8 cellular contexts compared by ENCODE assay signal in the genomic region with DNA sequence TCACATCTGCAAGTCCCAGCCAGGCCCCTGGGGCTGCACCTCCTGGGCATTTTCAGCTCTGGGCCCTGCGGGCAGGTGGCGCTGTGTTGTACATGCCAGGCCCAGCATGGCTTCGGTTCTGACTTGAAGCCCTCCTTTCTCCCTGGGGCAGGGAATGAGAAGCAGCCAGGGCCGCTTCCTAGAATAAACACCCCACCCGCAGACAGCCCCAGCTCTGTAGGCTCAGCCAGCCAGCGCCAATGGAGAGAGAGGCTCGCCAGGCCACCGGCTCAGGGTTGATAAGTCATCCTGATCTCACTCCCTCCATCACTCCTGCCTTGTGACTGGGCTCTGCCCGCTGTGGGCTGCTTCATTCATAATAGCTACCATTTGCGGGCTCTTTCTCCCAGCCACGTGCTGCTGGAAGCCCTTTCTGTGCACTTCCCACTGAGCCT. TPM values are rescaled to one million over a fixed set of nuclear protein-coding genes. Genes with fewer than 3 reads are reported as not detected.
A peak's percentile ranks its signal among the peaks of the same experiment; 100 is the strongest.
DNase-seq lines count a peak whose midpoint lies in the region; ATAC-seq and TF ChIP-seq lines count a peak whose summit lies in the region.

No MANE protein-coding gene starts in this region.

- POLR2A ChIA-PET in activated CD4-positive, alpha-beta T cell treated with anti-CD3 and anti-CD28 coated beads for 36 hours (lab: Charles Lee), result no interaction called here

- no peaks in the 10 kb centered on the region for H3K9me2 ChIP-seq in MM.1S (replicated peaks; ENCODE audit: insufficient read depth, low read length)

- intact Hi-C loops in activated CD4-positive, alpha-beta T cell treated with anti-CD3 and anti-CD28 coated beads for 36 hours (cut with DNase I, micrococcal nuclease), result loop anchor here (5.0 kb wide), 3 partner anchors 492 to 1288 kb away; a partner anchor contains a TSS

- H3K9me3 Mint-ChIP-seq in activated CD4-positive, alpha-beta T cell treated with anti-CD3 and anti-CD28 coated beads for 36 hours (ENCODE audit: low read depth), result peaks cover 5% of the 10 kb centered on the region
- H3K9me3 Mint-ChIP-seq in memory B cell, result no peaks in the 10 kb centered on the region
- H3K9me3 Mint-ChIP-seq in type B pancreatic cell, result no peaks in the 10 kb centered on the region

- H3K36me3 ChIP-seq in MM.1S (replicated peaks; ENCODE audit: insufficient read depth, low read length), result no peaks in the 10 kb centered on the region

- peaks cover 16% of the 10 kb centered on the region for H3K4me1 ChIP-seq in MM.1S (ENCODE audit: low read length)

- H3K27ac ChIP-seq in MM.1S (ENCODE audit: low read length), result no peak overlapping the region

- H3K27me3 ChIP-seq in MM.1S (replicated peaks; ENCODE audit: insufficient read depth, low read length), result peaks cover 16% of the 10 kb centered on the region

- CTCF ChIA-PET in activated CD4-positive, alpha-beta T cell treated with anti-CD3 and anti-CD28 coated beads for 36 hours (lab: Charles Lee), result interaction anchor here (0.7 to 8.5 kb wide), 10 partner anchors 10 to 94 kb away, joined by 3 to 41 read pairs (median 4); no protein-coding TSS in a partner anchor

- peaks cover 38% of the 10 kb centered on the region for H3K4me1 Mint-ChIP-seq in activated CD4-positive, alpha-beta T cell treated with anti-CD3 and anti-CD28 coated beads for 36 hours
- peaks cover 20% of the 10 kb centered on the region for H3K4me1 Mint-ChIP-seq in memory B cell
- H3K4me1 Mint-ChIP-seq in type B pancreatic cell (ENCODE audit: unreplicated experiment), result peaks cover 32% of the 10 kb centered on the region

- H2AFZ ChIP-seq in MM.1S (ENCODE audit: low read length), result peak overlapping the region; percentile 21; the same call in 1 of the 2 replicates

- peak; percentile 84 for DNase-seq in DMS53 (lab: John Stamatoyannopoulos, UW)
- DNase-seq in MM.1S, result peak; percentile 76
- DNase-seq in activated CD4-positive, alpha-beta T cell treated with anti-CD3 and anti-CD28 coated beads for 36 hours, result peak; percentile 78
- peak; percentile 50 for DNase-seq in effector CD4-positive, alpha-beta T cell
- peak; percentile 71 to 73 for DNase-seq in memory B cell (ENCODE audit: low spot score in 2 of 2)
- DNase-seq in type B pancreatic cell (ENCODE audit: extremely low spot score, unreplicated experiment), result no peak
- no peak for DNase-seq in putamen (ENCODE audit: low spot score)

- no peak for ATAC-seq in activated CD4-positive, alpha-beta T cell treated with anti-CD3 and anti-CD28 coated beads for 36 hours
- ATAC-seq in memory B cell (ENCODE audit: low read depth) (peak; percentile 34), HG03135 (IDR thresholded peaks at IDR 0.05; ENCODE audit: unreplicated experiment) (no peak)

- H3K4me3 Mint-ChIP-seq in activated CD4-positive, alpha-beta T cell treated with anti-CD3 and anti-CD28 coated beads for 36 hours, result no peak overlapping the region
- H3K4me3 Mint-ChIP-seq in memory B cell, result no peak overlapping the region
- no peak overlapping the region for H3K4me3 Mint-ChIP-seq in type B pancreatic cell

- H3K9me3 ChIP-seq in MM.1S (replicated peaks; ENCODE audit: insufficient read depth, low read length), result no peaks in the 10 kb centered on the region

- no peak overlapping the region for H3K27ac Mint-ChIP-seq in activated CD4-positive, alpha-beta T cell treated with anti-CD3 and anti-CD28 coated beads for 36 hours
- H3K27ac Mint-ChIP-seq in memory B cell, result no peak overlapping the region
- peak overlapping the region; percentile 14 for H3K27ac Mint-ChIP-seq in type B pancreatic cell

- peaks cover 7% of the 10 kb centered on the region; the same call in 1 of the 2 replicates for H3K79me2 ChIP-seq in MM.1S (ENCODE audit: low read length)

- H3K27me3 Mint-ChIP-seq in activated CD4-positive, alpha-beta T cell treated with anti-CD3 and anti-CD28 coated beads for 36 hours, result peaks cover 11% of the 10 kb centered on the region
- H3K27me3 Mint-ChIP-seq in memory B cell (peaks cover 7% of the 10 kb centered on the region), type B pancreatic cell (peaks cover 9% of the 10 kb centered on the region)

- H3K36me3 Mint-ChIP-seq in activated CD4-positive, alpha-beta T cell treated with anti-CD3 and anti-CD28 coated beads for 36 hours (ENCODE audit: low read depth), result peaks cover 17% of the 10 kb centered on the region
- H3K36me3 Mint-ChIP-seq in memory B cell (peaks cover 1% of the 10 kb centered on the region), type B pancreatic cell (no peaks in the 10 kb centered on the region)

- TF ChIP-seq CTCF in MM.1S (IDR thresholded peaks at IDR 0.05; ENCODE audit: low read length) (peak; percentile 83), type B pancreatic cell (conservative IDR thresholded peaks at IDR 0.05) (peak; percentile 71)

- H3K9ac ChIP-seq in MM.1S (ENCODE audit: low read length), result no peak overlapping the region

- H3K4me3 ChIP-seq in MM.1S (ENCODE audit: low read length), result no peak overlapping the region

- no peaks in the 10 kb centered on the region for H4K20me1 ChIP-seq in MM.1S (ENCODE audit: insufficient read depth, low read length)

- H3F3A ChIP-seq in MM.1S (ENCODE audit: insufficient read depth, low read length), result peaks cover 23% of the 10 kb centered on the region

- no peak overlapping the region for H3K4me2 ChIP-seq in MM.1S (ENCODE audit: low read depth, low read length)

RNA-seq across cellular contexts. Expression of a gene that starts 6.0 kb away (rescaled TPM):
- total RNA-seq in activated CD4-positive, alpha-beta T cell treated with anti-CD3 and anti-CD28 coated beads for 36 hours, result under 1 TPM; 0.27 to 0.30 TPM
- total RNA-seq in type B pancreatic cell (ENCODE audit: low replicate concordance), result 13.1 and 23.0 TPM in 2 replicates

RNA-seq across cellular contexts. Expression of a gene that starts 37.0 kb away (rescaled TPM):
- 10 to 100 TPM; 31.0 to 42.4 TPM for total RNA-seq in activated CD4-positive, alpha-beta T cell treated with anti-CD3 and anti-CD28 coated beads for 36 hours
- 11.8 and 27.0 TPM in 2 replicates for total RNA-seq in type B pancreatic cell (ENCODE audit: low replicate concordance)

RNA-seq across cellular contexts. Expression of a gene that starts 41.3 kb away (rescaled TPM):
- 10 to 100 TPM; 62.8 to 67.8 TPM for total RNA-seq in activated CD4-positive, alpha-beta T cell treated with anti-CD3 and anti-CD28 coated beads for 36 hours
- total RNA-seq in type B pancreatic cell (ENCODE audit: low replicate concordance), result 30.5 and 39.3 TPM in 2 replicates

Comparison
In these comparisons a context has a peak if more than half of its experiments do, and no peak if none do; other contexts are left out.
1. DNase-seq: peak in DMS53 (single experiment), MM.1S (single experiment), activated CD4-positive, alpha-beta T cell treated with anti-CD3 and anti-CD28 coated beads for 36 hours (single experiment), effector CD4-positive, alpha-beta T cell (single experiment) and memory B cell (2 of 2); none in type B pancreatic cell (single experiment) and putamen (single experiment).
2. RNA of a gene that starts 6.0 kb away (total RNA-seq): 13.1 to 23.0 TPM in type B pancreatic cell; 0.27 to 0.30 TPM in activated CD4-positive, alpha-beta T cell treated with anti-CD3 and anti-CD28 coated beads for 36 hours; every median in the first group is over 10 times any median in the second.